30 cellular contexts compared by ENCODE assay signal in genomic region chr18:64991102-64991501, GRCh38.
"Had no signal": no experiment of that assay in that cellular context is flagged by ENCODE, and none has a peak within 500 bp of the region (broad histone marks: within the 10 kb centered on the region; RNA-seq: fewer than 3 reads in every experiment).

No MANE protein-coding gene starts in this region.

- H3K27ac ChIP-seq: cardiac muscle cell, KMS-11, PC-9, SJSA1 had no signal

- H3K27me3 Mint-ChIP-seq: activated B cell treated with CpG ODN at 0.5 μM for 24 hours; activated CD4-positive, alpha-beta T cell treated with anti-CD3 and anti-CD28 coated beads, Interleukin-2, amount 10 ng/mL, durations not matched to agents 24 days and 14 days; activated naive CD8-positive, alpha-beta T cell; brain had no signal

- H3K4me3 ChIP-seq: cardiac muscle cell, MG63, PC-9, SJSA1 had no signal

- DNase-seq: activated B cell treated with CpG ODN at 0.5 μM for 24 hours; activated CD4-positive, alpha-beta T cell treated with anti-CD3 and anti-CD28 coated beads for 1 hour; activated CD4-positive, alpha-beta T cell treated with anti-CD3 and anti-CD28 coated beads, Interleukin-2, amount 10 ng/mL, durations not matched to agents 24 days and 14 days; activated CD4-positive, alpha-beta T cell treated with anti-CD3 and anti-CD28 coated beads, Interleukin-2, amount 50 U/mL, for 48 hours; activated CD8-positive, alpha-beta memory T cell treated with anti-CD3 and anti-CD28 coated beads for 24 hours; activated effector memory CD4-positive, alpha-beta T cell treated with anti-CD3 and anti-CD28 coated beads, Interleukin-2, amount 50 U/mL, for 16 hours; activated naive CD4-positive, alpha-beta T cell treated with Interleukin-2 at 50 U/mL for 16 hours; activated T-cell treated with anti-CD3 and anti-CD28 coated beads, Interleukin-2, amount 50 U/mL, for 4 hours; amygdala; cerebellar nuclear complex; MG63; NCI-H1105; NCI-H1436; NCI-H1694 treated with DMSO at 0.1 percent for 48 hours; NCI-H2029 treated with DMSO at 0.1 percent for 48 hours; NCI-H345; NCI-H510A; NCI-H526 treated with DMSO at 0.1 percent for 48 hours; NCI-H82; PC-9; RPMI8226; SHP77; SW 1271 had no signal

- H3K9me3 Mint-ChIP-seq: activated B cell treated with CpG ODN at 0.5 μM for 24 hours; activated CD4-positive, alpha-beta T cell treated with anti-CD3 and anti-CD28 coated beads, Interleukin-2, amount 10 ng/mL, durations not matched to agents 24 days and 14 days; brain had no signal

- H3K36me3 ChIP-seq: cardiac muscle cell, MG63, SJSA1 had no signal

- H3K4me3 Mint-ChIP-seq: activated B cell treated with CpG ODN at 0.5 μM for 24 hours; activated CD4-positive, alpha-beta T cell treated with anti-CD3 and anti-CD28 coated beads, Interleukin-2, amount 10 ng/mL, durations not matched to agents 24 days and 14 days; activated naive CD8-positive, alpha-beta T cell; activated T-cell treated with anti-CD3 and anti-CD28 coated beads, Interleukin-2, amount 50 U/mL, for 4 hours; brain; T-helper 2 cell treated with Interferon-gamma antibody and Interleukin-4, amounts not matched to agents 5 μg/mL and 100 μg/mL, for 36 hours had no signal

- H3K4me2 ChIP-seq: KMS-11, PC-9 had no signal

- H3K36me3 Mint-ChIP-seq: activated naive CD8-positive, alpha-beta T cell; brain had no signal

- H3K9me3 ChIP-seq: MG63 had no signal

- H3K9ac ChIP-seq: KMS-11 had no signal

- H2AFZ ChIP-seq: PC-9 had no signal

- ATAC-seq: activated T-cell treated with anti-CD3 and anti-CD28 coated beads, Interleukin-2, amount 50 U/mL, for 4 hours; SK-N-SH treated with all-trans-retinoic acid at 6 μM for 48 hours had no signal

- H3K27ac Mint-ChIP-seq: activated B cell treated with CpG ODN at 0.5 μM for 24 hours; activated CD4-positive, alpha-beta T cell treated with anti-CD3 and anti-CD28 coated beads, Interleukin-2, amount 10 ng/mL, durations not matched to agents 24 days and 14 days; activated naive CD8-positive, alpha-beta T cell; T-helper 2 cell treated with Interferon-gamma antibody and Interleukin-4, amounts not matched to agents 5 μg/mL and 100 μg/mL, for 36 hours had no signal

- H3K4me1 ChIP-seq: SJSA1 had no signal

- H3K27me3 ChIP-seq: cardiac muscle cell, MG63, SJSA1 had no signal

- H3K4me1 Mint-ChIP-seq: activated B cell treated with CpG ODN at 0.5 μM for 24 hours; activated CD4-positive, alpha-beta T cell treated with anti-CD3 and anti-CD28 coated beads, Interleukin-2, amount 10 ng/mL, durations not matched to agents 24 days and 14 days had no signal
